In genomic region chr5:166671818-166672217, GRCh38 we compare ENCODE assay signal across 24 cellular contexts.
"Had no signal": no experiment of that assay in that cellular context is flagged by ENCODE, and none has a peak within 500 bp of the region (broad histone marks: within the 10 kb centered on the region; RNA-seq: fewer than 3 reads in every experiment).

No MANE protein-coding gene starts in this region.

- H3K4me1 Mint-ChIP-seq: activated CD8-positive, alpha-beta memory T cell treated with anti-CD3 and anti-CD28 coated beads, Interleukin-2, amount 10 ng/mL, durations not matched to agents 7 days and 5 days; natural killer cell; stimulated activated naive B cell treated with anti-CD40 and anti-IgM and Interleukin-4, amounts not matched to agents 10 μg/mL and 1 μg/mL and 100 μg/mL, for 72 hours had no signal

- H3K4me3 ChIP-seq: body of pancreas, coronary artery, esophagus squamous epithelium, tibial artery, uterus had no signal

- H3K4me3 Mint-ChIP-seq: activated CD8-positive, alpha-beta memory T cell treated with anti-CD3 and anti-CD28 coated beads, Interleukin-2, amount 10 ng/mL, durations not matched to agents 7 days and 5 days; activated T-cell treated with anti-CD3 and anti-CD28 coated beads, Interleukin-2, amount 50 U/mL, for 24 hours; natural killer cell; stimulated activated naive B cell treated with anti-CD40 and anti-IgM and Interleukin-4, amounts not matched to agents 10 μg/mL and 1 μg/mL and 100 μg/mL, for 72 hours had no signal

- H3K4me1 ChIP-seq: body of pancreas, esophagus squamous epithelium, foreskin keratinocyte, tibial artery, uterus had no signal

- H3K27me3 ChIP-seq: body of pancreas, esophagus squamous epithelium, foreskin keratinocyte, tibial artery, uterus had no signal

- FAIRE-seq: endothelial cell of umbilical vein, keratinocyte had no signal

- ATAC-seq: activated CD8-positive, alpha-beta memory T cell treated with anti-CD3 and anti-CD28 coated beads, Interleukin-2, amount 10 ng/mL, durations not matched to agents 7 days and 5 days; activated naive CD4-positive, alpha-beta T cell treated with anti-CD3 and anti-CD28 coated beads, Interleukin-2, amount 50 U/mL, for 72 hours; body of pancreas; foreskin keratinocyte; left lobe of liver; natural killer cell; stimulated activated naive B cell treated with anti-CD40 and anti-IgM and Interleukin-4, amounts not matched to agents 10 μg/mL and 1 μg/mL and 100 μg/mL, for 72 hours had no signal

- H3K36me3 Mint-ChIP-seq: activated CD8-positive, alpha-beta memory T cell treated with anti-CD3 and anti-CD28 coated beads, Interleukin-2, amount 10 ng/mL, durations not matched to agents 7 days and 5 days; stimulated activated naive B cell treated with anti-CD40 and anti-IgM and Interleukin-4, amounts not matched to agents 10 μg/mL and 1 μg/mL and 100 μg/mL, for 72 hours had no signal

- H3K27ac ChIP-seq: body of pancreas, coronary artery, esophagus squamous epithelium, foreskin keratinocyte, tibial artery, uterus had no signal

- H3K36me3 ChIP-seq: esophagus squamous epithelium, tibial artery, uterus had no signal

- H3K9me3 ChIP-seq: body of pancreas, esophagus squamous epithelium, tibial artery, uterus had no signal

- H3K27ac Mint-ChIP-seq: activated CD8-positive, alpha-beta memory T cell treated with anti-CD3 and anti-CD28 coated beads, Interleukin-2, amount 10 ng/mL, durations not matched to agents 7 days and 5 days; activated naive CD4-positive, alpha-beta T cell treated with anti-CD3 and anti-CD28 coated beads, Interleukin-2, amount 50 U/mL, for 72 hours; activated T-cell treated with anti-CD3 and anti-CD28 coated beads, Interleukin-2, amount 50 U/mL, for 24 hours; natural killer cell; stimulated activated naive B cell treated with anti-CD40 and anti-IgM and Interleukin-4, amounts not matched to agents 10 μg/mL and 1 μg/mL and 100 μg/mL, for 72 hours had no signal

- H3K27me3 Mint-ChIP-seq: activated CD8-positive, alpha-beta memory T cell treated with anti-CD3 and anti-CD28 coated beads, Interleukin-2, amount 10 ng/mL, durations not matched to agents 7 days and 5 days; activated T-cell treated with anti-CD3 and anti-CD28 coated beads, Interleukin-2, amount 50 U/mL, for 24 hours; stimulated activated naive B cell treated with anti-CD40 and anti-IgM and Interleukin-4, amounts not matched to agents 10 μg/mL and 1 μg/mL and 100 μg/mL, for 72 hours had no signal

- DNase-seq: activated CD4-positive, alpha-beta T cell treated with anti-CD3 and anti-CD28 coated beads for 1 hour; activated CD4-positive, alpha-beta T cell treated with anti-CD3 and anti-CD28 coated beads, Interleukin-2, amount 50 U/mL, for 4 hours; activated CD8-positive, alpha-beta memory T cell treated with anti-CD3 and anti-CD28 coated beads, Interleukin-2, amount 10 ng/mL, durations not matched to agents 7 days and 5 days; activated effector memory CD4-positive, alpha-beta T cell treated with anti-CD3 and anti-CD28 coated beads, Interleukin-2, amount 50 U/mL, for 16 hours; activated T-cell treated with anti-CD3 and anti-CD28 coated beads, Interleukin-2, amount 50 U/mL, for 24 hours; amniotic stem cell; body of pancreas; central memory CD4-positive, alpha-beta T cell; effector CD4-positive, alpha-beta T cell; esophagus squamous epithelium; head of caudate nucleus; natural killer cell; posterior cingulate gyrus; retina; stimulated activated CD4-positive, alpha-beta T cell treated with anti-CD3 and anti-CD28 coated beads, Interleukin-2, amount 100 ng/mL, for 48 hours; stimulated activated naive B cell treated with anti-CD40 and anti-IgM and Interleukin-4, amounts not matched to agents 10 μg/mL and 1 μg/mL and 100 μg/mL, for 72 hours; tibial artery; uterus had no signal
